Comparison of ENCODE assay signal across 25 cellular contexts in the genomic region with DNA sequence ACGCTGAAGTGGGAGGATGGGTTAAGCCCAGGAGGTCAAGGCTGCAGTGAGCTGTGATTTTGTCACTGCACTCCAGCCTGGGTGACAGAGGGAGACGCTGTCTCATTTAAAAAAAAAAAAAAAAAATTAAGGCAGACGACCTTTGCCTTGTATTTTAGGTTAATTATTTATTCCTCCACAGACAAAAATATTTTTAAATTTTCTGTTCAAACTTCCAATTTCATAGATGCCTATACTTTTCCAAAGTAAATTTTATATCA. TPM values are rescaled to one million over a fixed set of nuclear protein-coding genes. Genes with fewer than 3 reads are reported as not detected.
DNase-seq lines count a peak whose midpoint lies in the region; ATAC-seq and TF ChIP-seq lines count a peak whose summit lies in the region.
"Had no signal": no experiment of that assay in that cellular context is flagged by ENCODE, and none has a peak within 500 bp of the region (broad histone marks: within the 10 kb centered on the region; RNA-seq: fewer than 3 reads in every experiment).

No MANE protein-coding gene starts in this region.

- H3K36me3 ChIP-seq in BE2C (no peaks in the 10 kb centered on the region), parathyroid adenoma (ENCODE audit: control insufficient read depth, insufficient read depth, low read length) (no peaks in the 10 kb centered on the region)

- H3K27ac Mint-ChIP-seq in T-helper 2 cell treated with Interferon-gamma antibody and Interleukin-4, amounts not matched to agents 5 μg/mL and 100 μg/mL, for 36 hours = no peak overlapping the region
- H3K27ac Mint-ChIP-seq: CD4-positive, CD25-positive, alpha-beta regulatory T cell; H9 had no signal

- no peaks in the 10 kb centered on the region for H3K27me3 ChIP-seq in BE2C
- H3K27me3 ChIP-seq in parathyroid adenoma (ENCODE audit: control insufficient read depth, insufficient read depth, low read length) = no peaks in the 10 kb centered on the region

- H3K4me3 Mint-ChIP-seq in T-helper 2 cell treated with Interferon-gamma antibody and Interleukin-4, amounts not matched to agents 5 μg/mL and 100 μg/mL, for 36 hours = no peak overlapping the region
- H3K4me3 Mint-ChIP-seq: H9 had no signal

- peaks cover 14% of the 10 kb centered on the region for H3K27me3 Mint-ChIP-seq in T-helper 2 cell treated with Interferon-gamma antibody and Interleukin-4, amounts not matched to agents 5 μg/mL and 100 μg/mL, for 36 hours (ENCODE audit: low read depth)

- H3K9ac ChIP-seq in parathyroid adenoma = no peak overlapping the region
- H3K9ac ChIP-seq: GM23248 had no signal

- ATAC-seq in left lobe of liver = peak; percentile 95
- ATAC-seq: GM12878, Right ventricle myocardium inferior had no signal

- H3K9me3 ChIP-seq in BE2C (no peaks in the 10 kb centered on the region), parathyroid adenoma (ENCODE audit: control insufficient read depth, low read length) (no peaks in the 10 kb centered on the region)

- no peak overlapping the region for H3K4me2 ChIP-seq in parathyroid adenoma (ENCODE audit: low read length)

- no peaks in the 10 kb centered on the region for H3K36me3 Mint-ChIP-seq in T-helper 2 cell treated with Interferon-gamma antibody and Interleukin-4, amounts not matched to agents 5 μg/mL and 100 μg/mL, for 36 hours (ENCODE audit: low read depth)
- H3K36me3 Mint-ChIP-seq: CD4-positive, CD25-positive, alpha-beta regulatory T cell had no signal

- DNase-seq in BE2C (peak; percentile 11), SK-N-DZ (ENCODE audit: low spot score) (peak; percentile 85), left lobe of liver (ENCODE audit: low spot score) (peak; percentile 76), D341Med (ENCODE audit: low spot score) (no peak), NCI-H1417 treated with DMSO at 0.1 percent for 48 hours (lab: John Stamatoyannopoulos, UW) (no peak), NCI-H146 treated with DMSO at 0.1 percent for 48 hours (lab: John Stamatoyannopoulos, UW; ENCODE audit: unreplicated experiment) (no peak)
- DNase-seq in T-helper 2 cell treated with Interferon-gamma antibody and Interleukin-4, amounts not matched to agents 5 μg/mL and 100 μg/mL, for 36 hours (ENCODE audit: low spot score) = no peak
- DNase-seq: 8988T; CD4-positive, CD25-positive, alpha-beta regulatory T cell; DND-41; GM23248; H9; MM.1S; NCI-H1048; NCI-H1436 treated with DMSO at 0.1 percent for 48 hours; NCI-H2029 treated with DMSO at 0.1 percent for 48 hours; NCI-H345; NCI-H524 treated with DMSO at 0.1 percent for 48 hours; SW 1271 had no signal

- no peaks in the 10 kb centered on the region for H3K4me1 Mint-ChIP-seq in T-helper 2 cell treated with Interferon-gamma antibody and Interleukin-4, amounts not matched to agents 5 μg/mL and 100 μg/mL, for 36 hours (ENCODE audit: low read depth)
- H3K4me1 Mint-ChIP-seq: CD4-positive, CD25-positive, alpha-beta regulatory T cell had no signal

- TF ChIP-seq CTCF in BE2C (IDR thresholded peaks at IDR 0.05; ENCODE audit: low read depth, low read length) (no peak), parathyroid adenoma (IDR thresholded peaks at IDR 0.05) (no peak)

- H3K79me2 ChIP-seq in parathyroid adenoma = no peaks in the 10 kb centered on the region

- no peak overlapping the region for H3K4me3 ChIP-seq in BE2C (ENCODE audit: low read depth, low read length)
- no peak overlapping the region for H3K4me3 ChIP-seq in parathyroid adenoma (ENCODE audit: low read depth, low read length)
- H3K4me3 ChIP-seq: GM12878, GM23248 had no signal

- H3K9me3 Mint-ChIP-seq in T-helper 2 cell treated with Interferon-gamma antibody and Interleukin-4, amounts not matched to agents 5 μg/mL and 100 μg/mL, for 36 hours = peaks cover 4% of the 10 kb centered on the region

- peak overlapping the region; percentile 36 for H2AFZ ChIP-seq in parathyroid adenoma
- H2AFZ ChIP-seq: GM23248 had no signal

- H3K4me1 ChIP-seq in BE2C (peaks cover 16% of the 10 kb centered on the region), parathyroid adenoma (peaks cover 11% of the 10 kb centered on the region)

- H3K27ac ChIP-seq in parathyroid adenoma = no peak overlapping the region
- H3K27ac ChIP-seq: GM23248 had no signal

RNA-seq across cellular contexts. Expression of a gene that starts 6.3 kb away (rescaled TPM):
- polyA plus RNA-seq in BE2C (2012; ENCODE audit: insufficient read depth, insufficient read length, low read depth) = not detected
- polyA plus RNA-seq in SK-N-DZ (2014; cell fraction: cytosol; rRNA removed) = 2.1 and 4.2 TPM in 2 replicates
- polyA plus RNA-seq in SK-N-DZ (2014; cell fraction: nucleus; rRNA removed) = 1.7 and 2.5 TPM in 2 replicates
- not detected for total RNA-seq in left lobe of liver
- total RNA-seq: CD4-positive, CD25-positive, alpha-beta regulatory T cell; GM12878; GM23248; H9; OCI-LY7; Right ventricle myocardium inferior; SK-MEL-5 had no signal
- polyA plus RNA-seq: BJ; CD4-positive, CD25-positive, alpha-beta regulatory T cell; GM12878; GM23248 had no signal

RNA-seq across cellular contexts. Expression of a gene that starts 32.6 kb away (rescaled TPM):
- 55.5 TPM for polyA plus RNA-seq in BE2C (2012; ENCODE audit: insufficient read depth, insufficient read length, low read depth)
- 51.8 and 52.5 TPM in 2 replicates for polyA plus RNA-seq in SK-N-DZ (2014; cell fraction: cytosol; rRNA removed)
- polyA plus RNA-seq in SK-N-DZ (2014; cell fraction: nucleus; rRNA removed) = 39.2 and 55.5 TPM in 2 replicates
- total RNA-seq in left lobe of liver = 73.4 TPM

Comparison
In these comparisons a context has a peak if more than half of its experiments do, and no peak if none do; other contexts are left out.
1. DNase-seq: peak in BE2C (single experiment), SK-N-DZ (single experiment) and left lobe of liver (single experiment); none in D341Med (single experiment), NCI-H1417 treated with DMSO at 0.1 percent for 48 hours (single experiment), NCI-H146 treated with DMSO at 0.1 percent for 48 hours (single experiment) and T-helper 2 cell treated with Interferon-gamma antibody and Interleukin-4, amounts not matched to agents 5 μg/mL and 100 μg/mL, for 36 hours (single experiment).